In the genomic region with DNA sequence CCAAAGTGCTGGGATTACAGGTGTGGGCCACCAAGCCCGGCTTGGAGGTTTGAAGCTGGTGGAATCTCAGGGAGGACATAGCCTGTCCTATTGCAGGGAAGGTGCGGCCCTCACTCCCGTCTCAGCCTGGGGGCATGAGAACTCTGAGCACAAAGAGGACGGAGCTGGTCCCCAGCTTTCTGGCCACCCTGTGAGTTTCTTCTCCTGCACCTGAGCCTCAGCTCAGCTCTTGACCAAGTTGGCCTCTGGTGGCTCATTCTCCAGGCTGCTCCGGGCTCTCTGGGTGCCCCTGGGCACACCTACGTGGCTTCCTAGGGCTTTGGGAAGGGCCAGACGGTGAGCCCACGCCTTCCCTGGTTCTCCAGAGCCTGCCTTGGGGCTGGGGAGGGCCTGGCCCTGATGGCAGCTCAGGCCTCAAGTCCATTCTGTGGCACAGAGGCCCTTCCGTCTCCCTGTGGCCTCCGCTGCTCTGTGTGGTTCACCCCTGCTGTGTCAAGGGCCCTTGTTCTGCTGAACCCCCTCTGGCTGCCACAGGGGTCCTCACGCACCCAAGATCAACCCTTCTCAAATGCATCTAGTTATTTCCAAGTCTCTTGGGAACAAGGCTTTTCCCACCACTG, we compare ENCODE assay signal across 14 cellular contexts. TPM values are rescaled to one million over a fixed set of nuclear protein-coding genes. Genes with fewer than 3 reads are reported as not detected.
DNase-seq lines count a peak whose midpoint lies in the region; ATAC-seq, FAIRE-seq and TF ChIP-seq lines count a peak whose summit lies in the region.
"Had no signal": no experiment of that assay in that cellular context is flagged by ENCODE, and none has a peak within 500 bp of the region (broad histone marks: within the 10 kb centered on the region; RNA-seq: fewer than 3 reads in every experiment).

No MANE protein-coding gene starts in this region.

- no peaks in the 10 kb centered on the region for H3K36me3 ChIP-seq in HepG2 (replicated peaks in 1 of 2; ENCODE audit: control insufficient read depth in 1 of 2, insufficient read depth in 2 of 2, low read length in 2 of 2)

- H3K36me3 Mint-ChIP-seq in type B pancreatic cell: peaks cover 3% of the 10 kb centered on the region

- CTCF ChIA-PET in HepG2 (lab: Yijun Ruan, JAX; ENCODE audit: low intra/inter-chr PET ratio, low total read pairs): interaction anchor here (2.6 kb wide), 1 partner anchor 49 kb away, joined by 16 read pairs; no protein-coding TSS in a partner anchor

- TF ChIP-seq POLR2A in HepG2 (IDR thresholded peaks at IDR 0.05; ENCODE audit: insufficient read depth in 1 of 2, low read depth in 2 of 2, low read length in 2 of 2): no peak

- FAIRE-seq in HepG2 (lab: Jason Lieb, UNC): no peak
- FAIRE-seq: GM12892 had no signal

- no peak for ATAC-seq in left cardiac atrium
- ATAC-seq in Right ventricle myocardium superior (ENCODE audit: poor library complexity): no peak
- no peak for ATAC-seq in HepG2

- no peaks in the 10 kb centered on the region for H4K20me1 ChIP-seq in HepG2 (ENCODE audit: insufficient read depth, low read length)

- H3K27ac ChIP-seq in VCaP (peak overlapping the region; percentile 99), HepG2 (ENCODE audit: extremely low read length, insufficient read depth, low read length) (peak overlapping the region; percentile 72), dorsolateral prefrontal cortex (peak overlapping the region in 23 of 59 donors; percentile 3 to 98 (median 63))
- H3K27ac ChIP-seq: foreskin keratinocyte had no signal

- H3K4me1 ChIP-seq in HepG2 (ENCODE audit: insufficient read depth, low read length): peaks cover 79% of the 10 kb centered on the region

- in situ Hi-C loops in HepG2 (cut with HindIII; ENCODE audit: extremely low pct_ligation_motif_present, low pct_unique_long_range_greater_than_20kb): no loop called here

- 93% methylated on average over 11 of the region's 11 CpGs for WGBS in HepG2 (ENCODE audit: low lambda C conversion rate)

- peak overlapping the region; percentile 78 for H3K9ac ChIP-seq in HepG2 (ENCODE audit: insufficient read depth, low read depth, low read length)

- intact Hi-C loops in left cardiac atrium (cut with DNase I) (no loop called here), Right ventricle myocardium superior (cut with DNase I) (no loop called here), HepG2 (cut with micrococcal nuclease; ENCODE audit: unreplicated experiment) (loop anchor here (10.0 kb wide), 1 partner anchor 130 kb away; no protein-coding TSS in a partner anchor), dorsolateral prefrontal cortex (cut with DNase I) (loop anchor here in 1 of 2 donors (10.0 kb wide), 1 partner anchor 50 kb away; no protein-coding TSS in a partner anchor)

- H3K4me3 Mint-ChIP-seq in type B pancreatic cell: no peak overlapping the region

- no peak for TF ChIP-seq RAD21 in HepG2 (CRISPR knock-in tag; IDR thresholded peaks at IDR 0.05)

- BruUV-seq in HepG2 (replicated peaks; lab: Mats Ljungman, UMichigan): no TSS peak

- no peaks in the 10 kb centered on the region for H3K9me3 ChIP-seq in HepG2 (ENCODE audit: low read length)
- H3K9me3 ChIP-seq: mucosa of descending colon had no signal

- H3K4me3 ChIP-seq in HepG2 (replicated peaks in 1 of 3; ENCODE audit: insufficient read depth in 1 of 3, low read depth in 2 of 3, low read length in 3 of 3) (peak overlapping the region; percentile 56 to 82 (median 57); a peak in 5 of 6 replicates), dorsolateral prefrontal cortex (no peak overlapping the region)
- H3K4me3 ChIP-seq: mucosa of descending colon had no signal

- peak overlapping the region; percentile 64 for H3K27ac Mint-ChIP-seq in type B pancreatic cell

- DNase-seq in left cardiac atrium (peak; percentile 8), Right ventricle myocardium superior (no peak), HepG2 (ENCODE audit: low spot score) (no peak), type B pancreatic cell (ENCODE audit: extremely low spot score, unreplicated experiment) (no peak), NCI-H1436 treated with DMSO at 0.1 percent for 48 hours (lab: John Stamatoyannopoulos, UW) (no peak), dorsolateral prefrontal cortex (no peak), SW480 (ENCODE audit: low spot score) (no peak)
- DNase-seq: activated CD4-positive, alpha-beta T cell treated with anti-CD3 and anti-CD28 coated beads, Interleukin-2, amount 50 U/mL, for 48 hours; central memory CD4-positive, alpha-beta T cell; foreskin keratinocyte; OCI-M1 had no signal

- POLR2A ChIA-PET in HepG2 (lab: Yijun Ruan, JAX): interaction anchor here (1.0 to 5.9 kb wide), 7 partner anchors 39 to 131 kb away, joined by 3 to 61 read pairs (median 4); partner anchors contain the start of genes CENPX, DCXR, DUS1L and LRRC45

- TF ChIP-seq EP300 in HepG2 (IDR thresholded peaks at IDR 0.05; ENCODE audit: low read depth in 2 of 2, low read length in 2 of 2): no peak
- no peak for TF ChIP-seq EP300 in HepG2 (CRISPR knock-in tag; IDR thresholded peaks at IDR 0.05; ENCODE audit: borderline replicate concordance)

- H3K9me3 Mint-ChIP-seq in type B pancreatic cell: no peaks in the 10 kb centered on the region

- no peaks in the 10 kb centered on the region for H3K27me3 ChIP-seq in HepG2 (ENCODE audit: control insufficient read depth in 1 of 2, insufficient read depth in 2 of 2, low read length in 2 of 2)
- no peaks in the 10 kb centered on the region for H3K27me3 ChIP-seq in dorsolateral prefrontal cortex
- H3K27me3 ChIP-seq: foreskin keratinocyte had no signal

- peaks cover 16% of the 10 kb centered on the region for H3K79me2 ChIP-seq in HepG2 (ENCODE audit: insufficient read depth, low read length)

- H3K4me1 Mint-ChIP-seq in type B pancreatic cell (ENCODE audit: unreplicated experiment): peaks cover 25% of the 10 kb centered on the region

- no peak overlapping the region for H2AFZ ChIP-seq in HepG2 (ENCODE audit: low read length)

- H3K27me3 Mint-ChIP-seq in type B pancreatic cell: no peaks in the 10 kb centered on the region

- TF ChIP-seq CTCF in VCaP (conservative IDR thresholded peaks at IDR 0.05): no peak
- TF ChIP-seq CTCF in HepG2 (CRISPR knock-in tag; IDR thresholded peaks at IDR 0.05): no peak
- no peak for TF ChIP-seq CTCF in type B pancreatic cell (conservative IDR thresholded peaks at IDR 0.05)
- no peak for TF ChIP-seq CTCF in dorsolateral prefrontal cortex (IDR thresholded peaks at IDR 0.05 in 54 of 56, conservative IDR thresholded peaks at IDR 0.05 in 2 of 56; ENCODE audit: low read depth in 1 of 56, partially characterized antibody in 56 of 56)

- H3K4me2 ChIP-seq in HepG2 (ENCODE audit: low read depth, low read length): peak overlapping the region; percentile 95

RNA-seq across cellular contexts. Expression of gene FASN, which starts 6.9 kb away (rescaled TPM):
- total RNA-seq in left cardiac atrium (100 to 1,000 TPM; 220 to 646 TPM), Right ventricle myocardium superior (23.0 TPM), HepG2 (2016; rRNA removed; fragmentation: Illumina TruSeq; extraction: Trizol) (101 and 192 TPM in 2 replicates), type B pancreatic cell (ENCODE audit: low replicate concordance) (228 and 326 TPM in 2 replicates), dorsolateral prefrontal cortex (100 to 1,000 TPM; 137 to 275 (median 201) TPM)
- total RNA-seq in HepG2 (2016; cell fraction: cytosol; rRNA removed; fragmentation: Illumina TruSeq; extraction: Trizol; ENCODE audit: low read depth): 28.4 and 29.9 TPM in 2 replicates
- 118 and 157 TPM in 2 replicates for total RNA-seq in HepG2 (2016; cell fraction: insoluble cytoplasmic fraction; rRNA removed; fragmentation: Illumina TruSeq; extraction: Trizol)
- total RNA-seq in HepG2 (2016; cell fraction: membrane; rRNA removed; fragmentation: Illumina TruSeq; extraction: Trizol): 63.2 and 68.3 TPM in 2 replicates
- 147 and 173 TPM in 2 replicates for total RNA-seq in HepG2 (2016; cell fraction: nucleus; rRNA removed; fragmentation: Illumina TruSeq; extraction: Trizol)
- polyA plus RNA-seq in HepG2 (2011; rRNA removed): 51.7 and 92.4 TPM in 2 replicates
- polyA plus RNA-seq in HepG2 (2011; cell fraction: cytosol; rRNA removed): 62.2 and 67.6 TPM in 2 replicates
- 516 and 545 TPM in 2 replicates for polyA plus RNA-seq in HepG2 (2011; cell fraction: nucleus; rRNA removed)
- polyA plus RNA-seq in HepG2 (2012): 163 and 245 TPM in 2 replicates
- polyA plus RNA-seq in HepG2 (2016; cell fraction: cytosol; fragmentation: Illumina TruSeq; extraction: Trizol; ENCODE audit: low read depth): 24.8 and 25.4 TPM in 2 replicates
- polyA plus RNA-seq in HepG2 (2016; cell fraction: insoluble cytoplasmic fraction; fragmentation: Illumina TruSeq; extraction: Trizol; ENCODE audit: low read depth): 209 and 303 TPM in 2 replicates
- 52.3 and 61.0 TPM in 2 replicates for polyA plus RNA-seq in HepG2 (2016; cell fraction: membrane; fragmentation: Illumina TruSeq; extraction: Trizol; ENCODE audit: low read depth)
- 501 and 529 TPM in 2 replicates for polyA plus RNA-seq in HepG2 (2016; cell fraction: nucleus; fragmentation: Illumina TruSeq; extraction: Trizol; ENCODE audit: insufficient read depth, low read depth)
- polyA minus RNA-seq in HepG2 (2011; rRNA and poly(A)+ RNA removed; ENCODE audit: low replicate concordance): 35.6 and 241 TPM in 2 replicates
- 226 and 344 TPM in 2 replicates for polyA minus RNA-seq in HepG2 (2011; cell fraction: cytosol; rRNA and poly(A)+ RNA removed)
- polyA minus RNA-seq in HepG2 (2011; cell fraction: nucleus; rRNA and poly(A)+ RNA removed): 97.7 and 151 TPM in 2 replicates

RNA-seq across cellular contexts. Expression of gene DUS1L, which starts 39.3 kb away (rescaled TPM):
- 10 to 100 TPM; 59.2 to 65.4 TPM for total RNA-seq in left cardiac atrium
- total RNA-seq in Right ventricle myocardium superior: 57.9 TPM
- 67.9 and 109 TPM in 2 replicates for total RNA-seq in HepG2 (2016; rRNA removed; fragmentation: Illumina TruSeq; extraction: Trizol)
- total RNA-seq in HepG2 (2016; cell fraction: cytosol; rRNA removed; fragmentation: Illumina TruSeq; extraction: Trizol; ENCODE audit: low read depth): 206 and 220 TPM in 2 replicates
- total RNA-seq in HepG2 (2016; cell fraction: insoluble cytoplasmic fraction; rRNA removed; fragmentation: Illumina TruSeq; extraction: Trizol): 58.4 and 113 TPM in 2 replicates
- 268 and 276 TPM in 2 replicates for total RNA-seq in HepG2 (2016; cell fraction: membrane; rRNA removed; fragmentation: Illumina TruSeq; extraction: Trizol)
- 69.9 and 102 TPM in 2 replicates for total RNA-seq in HepG2 (2016; cell fraction: nucleus; rRNA removed; fragmentation: Illumina TruSeq; extraction: Trizol)
- 81.0 and 108 TPM in 2 replicates for polyA plus RNA-seq in HepG2 (2011; rRNA removed)
- polyA plus RNA-seq in HepG2 (2011; cell fraction: cytosol; rRNA removed): 64.5 and 97.7 TPM in 2 replicates
- polyA plus RNA-seq in HepG2 (2011; cell fraction: nucleus; rRNA removed): 583 and 668 TPM in 2 replicates
- 82.7 and 123 TPM in 2 replicates for polyA plus RNA-seq in HepG2 (2012)
- polyA plus RNA-seq in HepG2 (2016; cell fraction: cytosol; fragmentation: Illumina TruSeq; extraction: Trizol; ENCODE audit: low read depth): 353 and 384 TPM in 2 replicates
- polyA plus RNA-seq in HepG2 (2016; cell fraction: insoluble cytoplasmic fraction; fragmentation: Illumina TruSeq; extraction: Trizol; ENCODE audit: low read depth): 138 and 172 TPM in 2 replicates
- polyA plus RNA-seq in HepG2 (2016; cell fraction: membrane; fragmentation: Illumina TruSeq; extraction: Trizol; ENCODE audit: low read depth): 444 and 521 TPM in 2 replicates
- polyA plus RNA-seq in HepG2 (2016; cell fraction: nucleus; fragmentation: Illumina TruSeq; extraction: Trizol; ENCODE audit: insufficient read depth, low read depth): 330 and 339 TPM in 2 replicates
- polyA minus RNA-seq in HepG2 (2011; rRNA and poly(A)+ RNA removed; ENCODE audit: low replicate concordance): 47.0 and 79.2 TPM in 2 replicates
- 31.7 and 34.4 TPM in 2 replicates for polyA minus RNA-seq in HepG2 (2011; cell fraction: cytosol; rRNA and poly(A)+ RNA removed)
- 85.7 and 87.9 TPM in 2 replicates for polyA minus RNA-seq in HepG2 (2011; cell fraction: nucleus; rRNA and poly(A)+ RNA removed)
- total RNA-seq in type B pancreatic cell (ENCODE audit: low replicate concordance): 97.0 and 97.1 TPM in 2 replicates
- total RNA-seq in dorsolateral prefrontal cortex: 10 to 100 TPM; 45.3 to 89.4 (median 63.0) TPM

RNA-seq across cellular contexts. Expression of gene GPS1, which starts 53.2 kb away (rescaled TPM):
- total RNA-seq in left cardiac atrium (10 to 100 TPM; 72.2 to 79.3 TPM), Right ventricle myocardium superior (86.5 TPM), HepG2 (2016; rRNA removed; fragmentation: Illumina TruSeq; extraction: Trizol) (106 and 124 TPM in 2 replicates), type B pancreatic cell (ENCODE audit: low replicate concordance) (111 and 112 TPM in 2 replicates), dorsolateral prefrontal cortex (100 to 1,000 TPM in 61 of 120 experiments, 10 to 100 TPM in 59; 72.9 to 147 (median 100) TPM)
- 87.3 and 88.2 TPM in 2 replicates for total RNA-seq in HepG2 (2016; cell fraction: cytosol; rRNA removed; fragmentation: Illumina TruSeq; extraction: Trizol; ENCODE audit: low read depth)
- 99.7 and 134 TPM in 2 replicates for total RNA-seq in HepG2 (2016; cell fraction: insoluble cytoplasmic fraction; rRNA removed; fragmentation: Illumina TruSeq; extraction: Trizol)
- total RNA-seq in HepG2 (2016; cell fraction: membrane; rRNA removed; fragmentation: Illumina TruSeq; extraction: Trizol): 96.5 and 111 TPM in 2 replicates
- 89.5 and 106 TPM in 2 replicates for total RNA-seq in HepG2 (2016; cell fraction: nucleus; rRNA removed; fragmentation: Illumina TruSeq; extraction: Trizol)
- 128 and 161 TPM in 2 replicates for polyA plus RNA-seq in HepG2 (2011; rRNA removed)
- polyA plus RNA-seq in HepG2 (2011; cell fraction: cytosol; rRNA removed): 107 and 157 TPM in 2 replicates
- polyA plus RNA-seq in HepG2 (2011; cell fraction: nucleus; rRNA removed): 389 and 467 TPM in 2 replicates
- 102 and 120 TPM in 2 replicates for polyA plus RNA-seq in HepG2 (2012)
- 96.5 and 102 TPM in 2 replicates for polyA plus RNA-seq in HepG2 (2016; cell fraction: cytosol; fragmentation: Illumina TruSeq; extraction: Trizol; ENCODE audit: low read depth)
- 120 and 146 TPM in 2 replicates for polyA plus RNA-seq in HepG2 (2016; cell fraction: insoluble cytoplasmic fraction; fragmentation: Illumina TruSeq; extraction: Trizol; ENCODE audit: low read depth)
- polyA plus RNA-seq in HepG2 (2016; cell fraction: membrane; fragmentation: Illumina TruSeq; extraction: Trizol; ENCODE audit: low read depth): 103 and 104 TPM in 2 replicates
- polyA plus RNA-seq in HepG2 (2016; cell fraction: nucleus; fragmentation: Illumina TruSeq; extraction: Trizol; ENCODE audit: insufficient read depth, low read depth): 225 and 229 TPM in 2 replicates
- polyA minus RNA-seq in HepG2 (2011; rRNA and poly(A)+ RNA removed; ENCODE audit: low replicate concordance): 182 and 265 TPM in 2 replicates
- 76.6 and 80.3 TPM in 2 replicates for polyA minus RNA-seq in HepG2 (2011; cell fraction: cytosol; rRNA and poly(A)+ RNA removed)
- 60.2 and 61.0 TPM in 2 replicates for polyA minus RNA-seq in HepG2 (2011; cell fraction: nucleus; rRNA and poly(A)+ RNA removed)

RNA-seq across cellular contexts. Expression of gene RFNG, which starts 53.3 kb away (rescaled TPM):
- total RNA-seq in left cardiac atrium: 10 to 100 TPM; 16.4 to 22.4 TPM
- total RNA-seq in Right ventricle myocardium superior: 20.5 TPM
- 27.8 and 64.0 TPM in 2 replicates for total RNA-seq in HepG2 (2016; rRNA removed; fragmentation: Illumina TruSeq; extraction: Trizol)
- 72.5 and 73.8 TPM in 2 replicates for total RNA-seq in HepG2 (2016; cell fraction: cytosol; rRNA removed; fragmentation: Illumina TruSeq; extraction: Trizol; ENCODE audit: low read depth)
- total RNA-seq in HepG2 (2016; cell fraction: insoluble cytoplasmic fraction; rRNA removed; fragmentation: Illumina TruSeq; extraction: Trizol): 23.6 and 61.0 TPM in 2 replicates
- 95.0 and 98.0 TPM in 2 replicates for total RNA-seq in HepG2 (2016; cell fraction: membrane; rRNA removed; fragmentation: Illumina TruSeq; extraction: Trizol)
- 53.3 and 60.7 TPM in 2 replicates for total RNA-seq in HepG2 (2016; cell fraction: nucleus; rRNA removed; fragmentation: Illumina TruSeq; extraction: Trizol)
- polyA plus RNA-seq in HepG2 (2011; rRNA removed): 61.4 and 90.6 TPM in 2 replicates
- 36.1 and 62.0 TPM in 2 replicates for polyA plus RNA-seq in HepG2 (2011; cell fraction: cytosol; rRNA removed)
- 548 and 733 TPM in 2 replicates for polyA plus RNA-seq in HepG2 (2011; cell fraction: nucleus; rRNA removed)
- polyA plus RNA-seq in HepG2 (2012): 60.9 and 71.7 TPM in 2 replicates
- 106 and 121 TPM in 2 replicates for polyA plus RNA-seq in HepG2 (2016; cell fraction: cytosol; fragmentation: Illumina TruSeq; extraction: Trizol; ENCODE audit: low read depth)
- polyA plus RNA-seq in HepG2 (2016; cell fraction: insoluble cytoplasmic fraction; fragmentation: Illumina TruSeq; extraction: Trizol; ENCODE audit: low read depth): 35.7 and 47.7 TPM in 2 replicates
- 128 and 132 TPM in 2 replicates for polyA plus RNA-seq in HepG2 (2016; cell fraction: membrane; fragmentation: Illumina TruSeq; extraction: Trizol; ENCODE audit: low read depth)
- 227 and 229 TPM in 2 replicates for polyA plus RNA-seq in HepG2 (2016; cell fraction: nucleus; fragmentation: Illumina TruSeq; extraction: Trizol; ENCODE audit: insufficient read depth, low read depth)
- 12.3 and 58.2 TPM in 2 replicates for polyA minus RNA-seq in HepG2 (2011; rRNA and poly(A)+ RNA removed; ENCODE audit: low replicate concordance)
- polyA minus RNA-seq in HepG2 (2011; cell fraction: cytosol; rRNA and poly(A)+ RNA removed): 21.9 and 29.0 TPM in 2 replicates
- polyA minus RNA-seq in HepG2 (2011; cell fraction: nucleus; rRNA and poly(A)+ RNA removed): 29.7 and 35.9 TPM in 2 replicates
- total RNA-seq in type B pancreatic cell (ENCODE audit: low replicate concordance): 35.9 and 43.4 TPM in 2 replicates
- 10 to 100 TPM; 22.3 to 73.4 (median 36.6) TPM for total RNA-seq in dorsolateral prefrontal cortex

Comparison
In these comparisons a context has a peak if more than half of its experiments do, and no peak if none do; other contexts are left out.
1. H3K4me3 ChIP-seq: peak in HepG2 (3 of 3); none in dorsolateral prefrontal cortex (0 of 59).